ENCODE assay signal across 1 cellular context in genomic region chr6:164097557-164098398, GRCh38.
TF ChIP-seq lines count a peak whose summit lies in the region.

No MANE protein-coding gene starts in this region.

TF ChIP-seq in HEK293, 187 proteins besides CTCF, POLR2A, EP300 and RAD21 (continued from another document):
- TF ChIP-seq ZNF704 (tag by site-specific recombination; IDR thresholded peaks at IDR 0.05) (no peak), ZNF639 (tag by site-specific recombination; IDR thresholded peaks at IDR 0.05) (no peak)
